8 cellular contexts compared by ENCODE assay signal in the genomic region with DNA sequence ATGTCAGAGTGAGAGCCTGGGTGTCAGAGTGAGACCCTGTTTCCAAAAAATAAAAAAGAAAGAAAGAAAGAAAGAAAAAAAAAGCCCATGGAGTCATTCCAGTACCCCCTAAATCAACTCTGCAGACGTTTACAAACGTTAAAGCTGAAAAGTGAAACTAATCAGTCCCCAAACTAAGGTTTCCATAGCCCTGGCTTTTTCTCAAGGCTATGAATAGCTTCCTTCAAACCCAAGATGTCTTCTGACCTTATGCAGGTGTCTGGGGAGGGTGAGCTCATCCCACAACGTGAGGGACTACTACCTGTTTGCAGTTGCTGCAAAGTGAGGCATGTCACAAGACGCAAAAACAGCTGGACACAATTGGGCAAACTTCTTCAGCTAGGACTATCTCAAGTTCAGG.
DNase-seq lines count a peak whose midpoint lies in the region; ATAC-seq and TF ChIP-seq lines count a peak whose summit lies in the region.

No MANE protein-coding gene starts in this region.

- H3K79me2 ChIP-seq in KMS-11 (ENCODE audit: insufficient read depth, low read depth) = peaks cover 6% of the 10 kb centered on the region; the same call in 1 of the 2 replicates

- no peaks in the 10 kb centered on the region for H3K36me3 ChIP-seq in KMS-11 (ENCODE audit: insufficient read depth)
- H3K36me3 ChIP-seq in left lung = no peaks in the 10 kb centered on the region

- no peaks in the 10 kb centered on the region for H3K9me3 Mint-ChIP-seq in activated CD8-positive, alpha-beta memory T cell treated with anti-CD3 and anti-CD28 coated beads, Interleukin-2, amount 10 ng/mL, durations not matched to agents 7 days and 5 days (ENCODE audit: low read depth)
- no peaks in the 10 kb centered on the region for H3K9me3 Mint-ChIP-seq in stimulated activated naive B cell treated with anti-CD40 and anti-IgM and Interleukin-4, amounts not matched to agents 10 μg/mL and 1 μg/mL and 100 μg/mL, for 72 hours

- ATAC-seq in activated CD8-positive, alpha-beta memory T cell treated with anti-CD3 and anti-CD28 coated beads, Interleukin-2, amount 10 ng/mL, durations not matched to agents 7 days and 5 days = peak; percentile 16
- peak; percentile 44 for ATAC-seq in GM21825 (IDR thresholded peaks at IDR 0.05; ENCODE audit: unreplicated experiment)
- ATAC-seq in stimulated activated naive B cell treated with anti-CD40 and anti-IgM and Interleukin-4, amounts not matched to agents 10 μg/mL and 1 μg/mL and 100 μg/mL, for 72 hours (replicated peaks) = peak; percentile 73 to 76
- no peak for ATAC-seq in left lung

- peak overlapping the region; percentile 58 for H3K4me3 Mint-ChIP-seq in activated CD8-positive, alpha-beta memory T cell treated with anti-CD3 and anti-CD28 coated beads, Interleukin-2, amount 10 ng/mL, durations not matched to agents 7 days and 5 days
- H3K4me3 Mint-ChIP-seq in stimulated activated naive B cell treated with anti-CD40 and anti-IgM and Interleukin-4, amounts not matched to agents 10 μg/mL and 1 μg/mL and 100 μg/mL, for 72 hours = no peak overlapping the region

- H3K4me1 Mint-ChIP-seq in activated CD8-positive, alpha-beta memory T cell treated with anti-CD3 and anti-CD28 coated beads, Interleukin-2, amount 10 ng/mL, durations not matched to agents 7 days and 5 days = peaks cover 85% of the 10 kb centered on the region
- peaks cover 42 to 64% of the 10 kb centered on the region in 2 donors for H3K4me1 Mint-ChIP-seq in stimulated activated naive B cell treated with anti-CD40 and anti-IgM and Interleukin-4, amounts not matched to agents 10 μg/mL and 1 μg/mL and 100 μg/mL, for 72 hours

- H3K27ac Mint-ChIP-seq in activated CD8-positive, alpha-beta memory T cell treated with anti-CD3 and anti-CD28 coated beads, Interleukin-2, amount 10 ng/mL, durations not matched to agents 7 days and 5 days = peak overlapping the region; percentile 89
- peak overlapping the region; percentile 92 for H3K27ac Mint-ChIP-seq in stimulated activated naive B cell treated with anti-CD40 and anti-IgM and Interleukin-4, amounts not matched to agents 10 μg/mL and 1 μg/mL and 100 μg/mL, for 72 hours

- intact Hi-C loops in left lung (cut with DNase I) = loop anchor here in 1 of 2 donors (10.0 kb wide), 1 partner anchor 141 kb away; a partner anchor contains a TSS

- no peak overlapping the region for H2AFZ ChIP-seq in KMS-11 (ENCODE audit: low read depth)

- CTCF ChIA-PET in activated CD8-positive, alpha-beta memory T cell treated with anti-CD3 and anti-CD28 coated beads, Interleukin-2, amount 10 ng/mL, durations not matched to agents 7 days and 5 days (lab: Charles Lee) = interaction anchor here (0.9 to 2.5 kb wide), 6 partner anchors 10 to 150 kb away, joined by 3 to 8 read pairs (median 3); no protein-coding TSS in a partner anchor

- H3K9ac ChIP-seq in KMS-11 = no peak overlapping the region

- no peak for DNase-seq in activated CD8-positive, alpha-beta memory T cell treated with anti-CD3 and anti-CD28 coated beads, Interleukin-2, amount 10 ng/mL, durations not matched to agents 7 days and 5 days
- no peak for DNase-seq in activated CD8-positive, alpha-beta memory T cell treated with anti-CD3 and anti-CD28 coated beads, Interleukin-2, amount 50 U/mL, for 4 hours
- DNase-seq in stimulated activated naive B cell treated with anti-CD40 and anti-IgM and Interleukin-4, amounts not matched to agents 10 μg/mL and 1 μg/mL and 100 μg/mL, for 72 hours = peak; percentile 35
- DNase-seq in NCI-H82 treated with DMSO at 0.1 percent for 48 hours (lab: John Stamatoyannopoulos, UW; ENCODE audit: unreplicated experiment) (no peak), left lung (no peak), COR-L47 (lab: John Stamatoyannopoulos, UW) (no peak)

- peaks cover 96% of the 10 kb centered on the region for H3K4me1 ChIP-seq in KMS-11 (ENCODE audit: low read depth, poor library complexity, severe bottlenecking)
- H3K4me1 ChIP-seq in left lung = peaks cover 3 to 38% of the 10 kb centered on the region in 2 donors

- TF ChIP-seq CTCF in KMS-11 (conservative IDR thresholded peaks at IDR 0.05; ENCODE audit: low read depth, low read length) (no peak), left lung (IDR thresholded peaks at IDR 0.05) (no peak)

- H3K27ac ChIP-seq in KMS-11 (peak overlapping the region; percentile 70), left lung (peak overlapping the region in 1 of 2 donors; percentile 28)

- H3K4me3 ChIP-seq in KMS-11 (IDR thresholded peaks at IDR 0.05; ENCODE audit: insufficient read depth, low read depth, low read length) (no peak overlapping the region), left lung (no peak overlapping the region)

- H3K4me2 ChIP-seq in KMS-11 = peak overlapping the region; percentile 95

- H4K20me1 ChIP-seq in KMS-11 (ENCODE audit: insufficient read depth) = no peaks in the 10 kb centered on the region

- H3K36me3 Mint-ChIP-seq in activated CD8-positive, alpha-beta memory T cell treated with anti-CD3 and anti-CD28 coated beads, Interleukin-2, amount 10 ng/mL, durations not matched to agents 7 days and 5 days = peaks cover 26% of the 10 kb centered on the region
- H3K36me3 Mint-ChIP-seq in stimulated activated naive B cell treated with anti-CD40 and anti-IgM and Interleukin-4, amounts not matched to agents 10 μg/mL and 1 μg/mL and 100 μg/mL, for 72 hours = peaks cover 30 to 41% of the 10 kb centered on the region in 2 donors

- no peaks in the 10 kb centered on the region for H3K27me3 Mint-ChIP-seq in activated CD8-positive, alpha-beta memory T cell treated with anti-CD3 and anti-CD28 coated beads, Interleukin-2, amount 10 ng/mL, durations not matched to agents 7 days and 5 days
- H3K27me3 Mint-ChIP-seq in stimulated activated naive B cell treated with anti-CD40 and anti-IgM and Interleukin-4, amounts not matched to agents 10 μg/mL and 1 μg/mL and 100 μg/mL, for 72 hours = peaks cover 0 to 5% of the 10 kb centered on the region in 2 donors

- H3K9me3 ChIP-seq in left lung = no peaks in the 10 kb centered on the region

- H3K27me3 ChIP-seq in KMS-11 (ENCODE audit: insufficient read depth, low read depth) (no peaks in the 10 kb centered on the region), left lung (no peaks in the 10 kb centered on the region)
